Comparison of ENCODE assay signal across 1 cellular context in the genomic region with DNA sequence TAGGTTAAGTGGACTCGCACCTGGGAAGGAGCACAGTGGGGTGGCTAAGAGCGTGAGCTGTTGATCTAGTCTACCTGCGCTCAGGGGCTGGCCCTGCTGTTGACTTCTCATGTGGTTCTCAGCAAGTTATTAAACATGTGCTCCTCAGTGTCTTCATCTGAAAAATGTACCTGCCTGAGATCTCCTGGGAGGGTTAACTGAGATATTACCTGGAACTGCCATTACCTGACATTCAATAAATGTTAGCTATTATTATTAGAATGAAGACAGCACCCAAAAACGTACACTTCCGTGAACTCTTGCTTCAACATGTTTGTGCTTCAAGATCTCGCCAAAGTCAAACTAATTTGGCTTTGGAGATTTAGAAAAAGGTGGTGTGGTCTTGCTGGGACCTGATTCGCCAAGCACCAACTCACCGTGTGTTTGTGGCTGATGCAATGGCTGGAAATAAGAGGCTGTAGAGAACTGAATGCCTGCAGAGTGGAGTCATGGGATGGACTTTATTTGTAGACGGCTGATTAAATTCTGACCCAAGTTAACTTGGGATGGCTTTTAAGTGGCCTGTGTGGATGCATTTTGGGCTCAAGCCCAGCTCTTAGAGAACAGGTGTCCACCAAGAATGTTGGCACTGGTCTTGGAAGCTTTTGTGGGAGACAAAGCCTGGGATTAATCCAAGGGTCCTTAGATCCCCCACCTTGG.
TF ChIP-seq lines count a peak whose summit lies in the region.

No MANE protein-coding gene starts in this region.

TF ChIP-seq in K562, 482 proteins besides CTCF, POLR2A, EP300 and RAD21 (continued from another document and continues in another):
- TF ChIP-seq, protein P1, sequence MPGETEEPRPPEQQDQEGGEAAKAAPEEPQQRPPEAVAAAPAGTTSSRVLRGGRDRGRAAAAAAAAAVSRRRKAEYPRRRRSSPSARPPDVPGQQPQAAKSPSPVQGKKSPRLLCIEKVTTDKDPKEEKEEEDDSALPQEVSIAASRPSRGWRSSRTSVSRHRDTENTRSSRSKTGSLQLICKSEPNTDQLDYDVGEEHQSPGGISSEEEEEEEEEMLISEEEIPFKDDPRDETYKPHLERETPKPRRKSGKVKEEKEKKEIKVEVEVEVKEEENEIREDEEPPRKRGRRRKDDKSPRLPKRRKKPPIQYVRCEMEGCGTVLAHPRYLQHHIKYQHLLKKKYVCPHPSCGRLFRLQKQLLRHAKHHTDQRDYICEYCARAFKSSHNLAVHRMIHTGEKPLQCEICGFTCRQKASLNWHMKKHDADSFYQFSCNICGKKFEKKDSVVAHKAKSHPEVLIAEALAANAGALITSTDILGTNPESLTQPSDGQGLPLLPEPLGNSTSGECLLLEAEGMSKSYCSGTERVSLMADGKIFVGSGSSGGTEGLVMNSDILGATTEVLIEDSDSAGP (CRISPR knock-in tag; IDR thresholded peaks at IDR 0.05) = no peak
- TF ChIP-seq ZNF134 (CRISPR knock-in tag; conservative IDR thresholded peaks at IDR 0.05) = 0 out of 2 replicates have a peak, but pooled peaks have one; percentile 8
- no peak for TF ChIP-seq SIN3B (IDR thresholded peaks at IDR 0.05; ENCODE audit: low read depth)
- no peak for TF ChIP-seq HNRNPLL (IDR thresholded peaks at IDR 0.05; ENCODE audit: low read depth, low read length, poor library complexity, severe bottlenecking)
- no peak for TF ChIP-seq STAT5A (IDR thresholded peaks at IDR 0.05; ENCODE audit: borderline replicate concordance, low read length)
- peak; percentile 95 for TF ChIP-seq L3MBTL2 (IDR thresholded peaks at IDR 0.05)
- TF ChIP-seq RHOXF2B (CRISPR knock-in tag; conservative IDR thresholded peaks at IDR 0.05) = no peak
- no peak for TF ChIP-seq DIDO1 (tag; IDR thresholded peaks at IDR 0.05; ENCODE audit: low read depth)
- TF ChIP-seq, protein P2, sequence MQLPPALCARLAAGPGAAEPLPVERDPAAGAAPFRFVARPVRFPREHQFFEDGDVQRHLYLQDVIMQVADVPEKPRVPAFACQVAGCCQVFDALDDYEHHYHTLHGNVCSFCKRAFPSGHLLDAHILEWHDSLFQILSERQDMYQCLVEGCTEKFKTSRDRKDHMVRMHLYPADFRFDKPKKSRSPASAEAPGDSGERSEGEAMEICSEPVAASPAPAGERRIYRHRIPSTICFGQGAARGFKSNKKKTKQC (CRISPR knock-in tag; IDR thresholded peaks at IDR 0.05) = no peak
- no peak for TF ChIP-seq NR2C2 (CRISPR knock-in tag; IDR thresholded peaks at IDR 0.05)
- TF ChIP-seq NR2C2 (tag; IDR thresholded peaks at IDR 0.05) = peak; percentile 64; the same call in 1 of the 2 replicates
- no peak for TF ChIP-seq ZNF184 (CRISPR knock-in tag; IDR thresholded peaks at IDR 0.05)
- no peak for TF ChIP-seq SMAD1 (IDR thresholded peaks at IDR 0.05; ENCODE audit: low read depth, low read length, partially characterized antibody)
- TF ChIP-seq MAFG (tag; conservative IDR thresholded peaks at IDR 0.05) = no peak
- TF ChIP-seq ZNF24 (IDR thresholded peaks at IDR 0.05) = no peak
- TF ChIP-seq HDGF (IDR thresholded peaks at IDR 0.05) = no peak
- TF ChIP-seq LEF1 (IDR thresholded peaks at IDR 0.05) = peak; percentile 22; the same call in 1 of the 2 replicates
- TF ChIP-seq ZNF384 (IDR thresholded peaks at IDR 0.05; ENCODE audit: low read depth, low read length) = no peak
- TF ChIP-seq FOXA1 (IDR thresholded peaks at IDR 0.05; ENCODE audit: borderline replicate concordance) = no peak
- no peak for TF ChIP-seq RBM22 (IDR thresholded peaks at IDR 0.05; ENCODE audit: low read depth, low read length, poor library complexity, severe bottlenecking)
- no peak for TF ChIP-seq U2AF1 (optimal IDR thresholded peaks at IDR 0.05; ENCODE audit: low read depth, low read length)
- peak; percentile 69 for TF ChIP-seq ZNF766 (CRISPR knock-in tag; conservative IDR thresholded peaks at IDR 0.05)
- no peak for TF ChIP-seq SNIP1 (IDR thresholded peaks at IDR 0.05; ENCODE audit: low read depth)
- TF ChIP-seq, protein P3, sequence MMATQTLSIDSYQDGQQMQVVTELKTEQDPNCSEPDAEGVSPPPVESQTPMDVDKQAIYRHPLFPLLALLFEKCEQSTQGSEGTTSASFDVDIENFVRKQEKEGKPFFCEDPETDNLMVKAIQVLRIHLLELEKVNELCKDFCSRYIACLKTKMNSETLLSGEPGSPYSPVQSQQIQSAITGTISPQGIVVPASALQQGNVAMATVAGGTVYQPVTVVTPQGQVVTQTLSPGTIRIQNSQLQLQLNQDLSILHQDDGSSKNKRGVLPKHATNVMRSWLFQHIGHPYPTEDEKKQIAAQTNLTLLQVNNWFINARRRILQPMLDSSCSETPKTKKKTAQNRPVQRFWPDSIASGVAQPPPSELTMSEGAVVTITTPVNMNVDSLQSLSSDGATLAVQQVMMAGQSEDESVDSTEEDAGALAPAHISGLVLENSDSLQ (IDR thresholded peaks at IDR 0.05) = no peak
- TF ChIP-seq, protein P4, sequence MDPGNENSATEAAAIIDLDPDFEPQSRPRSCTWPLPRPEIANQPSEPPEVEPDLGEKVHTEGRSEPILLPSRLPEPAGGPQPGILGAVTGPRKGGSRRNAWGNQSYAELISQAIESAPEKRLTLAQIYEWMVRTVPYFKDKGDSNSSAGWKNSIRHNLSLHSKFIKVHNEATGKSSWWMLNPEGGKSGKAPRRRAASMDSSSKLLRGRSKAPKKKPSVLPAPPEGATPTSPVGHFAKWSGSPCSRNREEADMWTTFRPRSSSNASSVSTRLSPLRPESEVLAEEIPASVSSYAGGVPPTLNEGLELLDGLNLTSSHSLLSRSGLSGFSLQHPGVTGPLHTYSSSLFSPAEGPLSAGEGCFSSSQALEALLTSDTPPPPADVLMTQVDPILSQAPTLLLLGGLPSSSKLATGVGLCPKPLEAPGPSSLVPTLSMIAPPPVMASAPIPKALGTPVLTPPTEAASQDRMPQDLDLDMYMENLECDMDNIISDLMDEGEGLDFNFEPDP (CRISPR knock-in tag; IDR thresholded peaks at IDR 0.05) = no peak
- no peak for TF ChIP-seq SRSF3 (IDR thresholded peaks at IDR 0.05; ENCODE audit: insufficient read depth, low read length)
- TF ChIP-seq, protein P5, sequence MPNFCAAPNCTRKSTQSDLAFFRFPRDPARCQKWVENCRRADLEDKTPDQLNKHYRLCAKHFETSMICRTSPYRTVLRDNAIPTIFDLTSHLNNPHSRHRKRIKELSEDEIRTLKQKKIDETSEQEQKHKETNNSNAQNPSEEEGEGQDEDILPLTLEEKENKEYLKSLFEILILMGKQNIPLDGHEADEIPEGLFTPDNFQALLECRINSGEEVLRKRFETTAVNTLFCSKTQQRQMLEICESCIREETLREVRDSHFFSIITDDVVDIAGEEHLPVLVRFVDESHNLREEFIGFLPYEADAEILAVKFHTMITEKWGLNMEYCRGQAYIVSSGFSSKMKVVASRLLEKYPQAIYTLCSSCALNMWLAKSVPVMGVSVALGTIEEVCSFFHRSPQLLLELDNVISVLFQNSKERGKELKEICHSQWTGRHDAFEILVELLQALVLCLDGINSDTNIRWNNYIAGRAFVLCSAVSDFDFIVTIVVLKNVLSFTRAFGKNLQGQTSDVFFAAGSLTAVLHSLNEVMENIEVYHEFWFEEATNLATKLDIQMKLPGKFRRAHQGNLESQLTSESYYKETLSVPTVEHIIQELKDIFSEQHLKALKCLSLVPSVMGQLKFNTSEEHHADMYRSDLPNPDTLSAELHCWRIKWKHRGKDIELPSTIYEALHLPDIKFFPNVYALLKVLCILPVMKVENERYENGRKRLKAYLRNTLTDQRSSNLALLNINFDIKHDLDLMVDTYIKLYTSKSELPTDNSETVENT (CRISPR knock-in tag; IDR thresholded peaks at IDR 0.05) = no peak
- no peak for TF ChIP-seq NR1H2 (CRISPR knock-in tag; IDR thresholded peaks at IDR 0.05)
- TF ChIP-seq SRSF7 (optimal IDR thresholded peaks at IDR 0.05; ENCODE audit: low read depth, low read length) = no peak
- TF ChIP-seq HOXB6 (CRISPR knock-in tag; IDR thresholded peaks at IDR 0.05; ENCODE audit: borderline replicate concordance) = no peak
- TF ChIP-seq KAT2B (IDR thresholded peaks at IDR 0.05; ENCODE audit: low read depth, low read length) = no peak
- TF ChIP-seq CAMTA2 (CRISPR knock-in tag; conservative IDR thresholded peaks at IDR 0.05) = no peak
- no peak for TF ChIP-seq ZNF668 (CRISPR knock-in tag; IDR thresholded peaks at IDR 0.05)
- no peak for TF ChIP-seq ZNF212 (CRISPR knock-in tag; IDR thresholded peaks at IDR 0.05)
- TF ChIP-seq RBM15 (IDR thresholded peaks at IDR 0.05; ENCODE audit: insufficient read depth, low read length) = no peak
- TF ChIP-seq HMG20A (CRISPR knock-in tag; conservative IDR thresholded peaks at IDR 0.05) = no peak
- no peak for TF ChIP-seq SAFB (IDR thresholded peaks at IDR 0.05; ENCODE audit: borderline replicate concordance, low read depth, low read length)
- TF ChIP-seq ATF1 (CRISPR knock-in tag; IDR thresholded peaks at IDR 0.05) = no peak
- TF ChIP-seq ATF1 (tag; IDR thresholded peaks at IDR 0.05) = no peak
- no peak; the same call in 1 of the 2 replicates for TF ChIP-seq GABPA (tag; conservative IDR thresholded peaks at IDR 0.05; ENCODE audit: low read depth)
- TF ChIP-seq, protein P6, sequence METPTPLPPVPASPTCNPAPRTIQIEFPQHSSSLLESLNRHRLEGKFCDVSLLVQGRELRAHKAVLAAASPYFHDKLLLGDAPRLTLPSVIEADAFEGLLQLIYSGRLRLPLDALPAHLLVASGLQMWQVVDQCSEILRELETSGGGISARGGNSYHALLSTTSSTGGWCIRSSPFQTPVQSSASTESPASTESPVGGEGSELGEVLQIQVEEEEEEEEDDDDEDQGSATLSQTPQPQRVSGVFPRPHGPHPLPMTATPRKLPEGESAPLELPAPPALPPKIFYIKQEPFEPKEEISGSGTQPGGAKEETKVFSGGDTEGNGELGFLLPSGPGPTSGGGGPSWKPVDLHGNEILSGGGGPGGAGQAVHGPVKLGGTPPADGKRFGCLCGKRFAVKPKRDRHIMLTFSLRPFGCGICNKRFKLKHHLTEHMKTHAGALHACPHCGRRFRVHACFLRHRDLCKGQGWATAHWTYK (CRISPR knock-in tag; IDR thresholded peaks at IDR 0.05) = 0 out of 2 replicates have a peak, but pooled peaks have one; percentile 10
- no peak for TF ChIP-seq ARID2 (IDR thresholded peaks at IDR 0.05)
- no peak for TF ChIP-seq MEF2D (tag; conservative IDR thresholded peaks at IDR 0.05; ENCODE audit: low read depth)
- no peak for TF ChIP-seq NCOR1 (IDR thresholded peaks at IDR 0.05)
- TF ChIP-seq KAT7 (CRISPR knock-in tag; IDR thresholded peaks at IDR 0.05; ENCODE audit: borderline replicate concordance) = no peak
- TF ChIP-seq NONO (IDR thresholded peaks at IDR 0.05; ENCODE audit: low read depth in 2 of 2, low read length in 1 of 2) = no peak
- no peak for TF ChIP-seq GABPB1 (CRISPR knock-in tag; IDR thresholded peaks at IDR 0.05)
- no peak for TF ChIP-seq FIP1L1 (IDR thresholded peaks at IDR 0.05; ENCODE audit: low read depth, low read length, poor library complexity, severe bottlenecking)
- 0 out of 2 replicates have a peak, but pooled peaks have one; percentile 50 for TF ChIP-seq SREBF1 (IDR thresholded peaks at IDR 0.05; ENCODE audit: borderline replicate concordance, low read depth, low read length)
- TF ChIP-seq, protein P7, sequence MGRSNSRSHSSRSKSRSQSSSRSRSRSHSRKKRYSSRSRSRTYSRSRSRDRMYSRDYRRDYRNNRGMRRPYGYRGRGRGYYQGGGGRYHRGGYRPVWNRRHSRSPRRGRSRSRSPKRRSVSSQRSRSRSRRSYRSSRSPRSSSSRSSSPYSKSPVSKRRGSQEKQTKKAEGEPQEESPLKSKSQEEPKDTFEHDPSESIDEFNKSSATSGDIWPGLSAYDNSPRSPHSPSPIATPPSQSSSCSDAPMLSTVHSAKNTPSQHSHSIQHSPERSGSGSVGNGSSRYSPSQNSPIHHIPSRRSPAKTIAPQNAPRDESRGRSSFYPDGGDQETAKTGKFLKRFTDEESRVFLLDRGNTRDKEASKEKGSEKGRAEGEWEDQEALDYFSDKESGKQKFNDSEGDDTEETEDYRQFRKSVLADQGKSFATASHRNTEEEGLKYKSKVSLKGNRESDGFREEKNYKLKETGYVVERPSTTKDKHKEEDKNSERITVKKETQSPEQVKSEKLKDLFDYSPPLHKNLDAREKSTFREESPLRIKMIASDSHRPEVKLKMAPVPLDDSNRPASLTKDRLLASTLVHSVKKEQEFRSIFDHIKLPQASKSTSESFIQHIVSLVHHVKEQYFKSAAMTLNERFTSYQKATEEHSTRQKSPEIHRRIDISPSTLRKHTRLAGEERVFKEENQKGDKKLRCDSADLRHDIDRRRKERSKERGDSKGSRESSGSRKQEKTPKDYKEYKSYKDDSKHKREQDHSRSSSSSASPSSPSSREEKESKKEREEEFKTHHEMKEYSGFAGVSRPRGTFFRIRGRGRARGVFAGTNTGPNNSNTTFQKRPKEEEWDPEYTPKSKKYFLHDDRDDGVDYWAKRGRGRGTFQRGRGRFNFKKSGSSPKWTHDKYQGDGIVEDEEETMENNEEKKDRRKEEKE (IDR thresholded peaks at IDR 0.05; ENCODE audit: borderline replicate concordance in 1 of 2, control insufficient read depth in 1 of 2, low read depth in 2 of 2, low read length in 1 of 2) = no peak
- TF ChIP-seq HNRNPK (IDR thresholded peaks at IDR 0.05; ENCODE audit: low read depth, low read length, poor library complexity, severe bottlenecking) = no peak
- TF ChIP-seq CBX8 (IDR thresholded peaks at IDR 0.05; ENCODE audit: borderline replicate concordance, extremely low read depth, low read depth, low read length, poor library complexity, severe bottlenecking) = no peak
- TF ChIP-seq, protein P8, sequence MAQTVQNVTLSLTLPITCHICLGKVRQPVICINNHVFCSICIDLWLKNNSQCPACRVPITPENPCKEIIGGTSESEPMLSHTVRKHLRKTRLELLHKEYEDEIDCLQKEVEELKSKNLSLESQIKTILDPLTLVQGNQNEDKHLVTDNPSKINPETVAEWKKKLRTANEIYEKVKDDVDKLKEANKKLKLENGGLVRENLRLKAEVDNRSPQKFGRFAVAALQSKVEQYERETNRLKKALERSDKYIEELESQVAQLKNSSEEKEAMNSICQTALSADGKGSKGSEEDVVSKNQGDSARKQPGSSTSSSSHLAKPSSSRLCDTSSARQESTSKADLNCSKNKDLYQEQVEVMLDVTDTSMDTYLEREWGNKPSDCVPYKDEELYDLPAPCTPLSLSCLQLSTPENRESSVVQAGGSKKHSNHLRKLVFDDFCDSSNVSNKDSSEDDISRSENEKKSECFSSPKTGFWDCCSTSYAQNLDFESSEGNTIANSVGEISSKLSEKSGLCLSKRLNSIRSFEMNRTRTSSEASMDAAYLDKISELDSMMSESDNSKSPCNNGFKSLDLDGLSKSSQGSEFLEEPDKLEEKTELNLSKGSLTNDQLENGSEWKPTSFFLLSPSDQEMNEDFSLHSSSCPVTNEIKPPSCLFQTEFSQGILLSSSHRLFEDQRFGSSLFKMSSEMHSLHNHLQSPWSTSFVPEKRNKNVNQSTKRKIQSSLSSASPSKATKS (CRISPR knock-in tag; IDR thresholded peaks at IDR 0.05) = 0 out of 2 replicates have a peak, but pooled peaks have one; percentile 16
- TF ChIP-seq NFE2 (IDR thresholded peaks at IDR 0.05; ENCODE audit: low read depth) = no peak
